21 cellular contexts compared by ENCODE assay signal in the genomic region with DNA sequence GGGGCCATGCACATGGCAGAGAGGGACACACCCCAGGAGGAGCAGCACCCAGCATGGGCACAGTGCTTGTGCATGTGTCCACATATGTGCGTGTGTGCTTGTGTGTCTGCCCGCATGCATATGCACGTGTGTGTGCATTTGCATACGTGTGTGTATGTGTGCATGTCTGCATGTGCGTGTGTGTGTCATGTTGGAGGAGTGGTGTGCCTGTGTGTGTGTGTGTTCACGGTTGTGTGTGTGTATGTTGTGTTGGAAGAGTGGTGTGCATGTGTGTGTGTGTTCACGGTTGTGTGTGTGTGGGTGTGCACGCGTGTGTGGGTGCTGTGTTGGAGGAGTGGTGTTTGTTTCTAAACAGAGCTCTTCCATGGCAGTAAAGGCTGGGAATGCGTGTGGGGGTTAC.
"Had no signal": no experiment of that assay in that cellular context is flagged by ENCODE, and none has a peak within 500 bp of the region (broad histone marks: within the 10 kb centered on the region; RNA-seq: fewer than 3 reads in every experiment).

No MANE protein-coding gene starts in this region.

- ATAC-seq: activated CD4-positive, CD25-positive, alpha-beta regulatory T cell treated with anti-CD3 and anti-CD28 coated beads, Interleukin-2, amount 50 U/mL, for 24 hours; activated CD8-positive, alpha-beta T cell treated with anti-CD3 and anti-CD28 coated beads, Interleukin-2, amount 10 ng/mL, durations not matched to agents 7 days and 5 days had no signal

- H3K4me2 ChIP-seq: KMS-11 had no signal

- H3K4me3 ChIP-seq: cardiac muscle cell had no signal

- H3K9ac ChIP-seq: KMS-11 had no signal

- DNase-seq: activated CD4-positive, alpha-beta T cell treated with anti-CD3 and anti-CD28 coated beads for 4 hours; activated CD8-positive, alpha-beta memory T cell treated with anti-CD3 and anti-CD28 coated beads, Interleukin-2, amount 50 U/mL, for 48 hours; activated CD8-positive, alpha-beta T cell treated with anti-CD3 and anti-CD28 coated beads, Interleukin-2, amount 10 ng/mL, durations not matched to agents 7 days and 5 days; activated effector memory CD4-positive, alpha-beta T cell treated with Interleukin-2 at 50 U/mL for 16 hours; activated naive CD4-positive, alpha-beta T cell; activated T-cell treated with anti-CD3 and anti-CD28 coated beads, Interleukin-2, amount 50 U/mL, for 24 hours; amygdala; NCI-H1092; NCI-H1417; NCI-H2029; NCI-H2107; NCI-H2171 treated with DMSO at 0.1 percent for 48 hours; NCI-H226; NCI-H526; NCI-H82; RPMI8226; SHP77 treated with DMSO at 0.1 percent for 48 hours had no signal

- H3K36me3 ChIP-seq: cardiac muscle cell had no signal

- H3K27me3 ChIP-seq: cardiac muscle cell had no signal

- H3K27ac ChIP-seq: cardiac muscle cell, KMS-11 had no signal

- FAIRE-seq: astrocyte had no signal
